ENCODE assay signal across 18 cellular contexts in the genomic region with DNA sequence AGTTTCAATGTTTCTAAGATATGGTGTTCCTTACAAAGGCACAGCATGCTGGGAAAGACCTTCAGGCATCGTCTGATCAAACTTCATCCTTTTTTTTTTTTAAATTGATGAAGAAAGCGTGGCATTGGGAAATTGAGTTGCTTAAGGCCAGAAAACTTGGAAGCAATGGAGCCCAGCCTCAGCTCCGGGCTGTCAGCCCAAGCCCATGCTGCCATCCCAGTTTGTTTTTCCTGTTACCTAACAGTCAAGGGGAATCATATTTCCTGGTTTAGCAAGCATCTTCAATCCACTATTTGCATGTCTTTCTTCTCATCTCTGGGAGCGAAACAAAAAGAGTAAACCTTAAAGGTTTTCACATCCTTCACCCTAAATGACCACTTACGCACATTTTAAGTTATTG.
DNase-seq lines count a peak whose midpoint lies in the region.
"Had no signal": no experiment of that assay in that cellular context is flagged by ENCODE, and none has a peak within 500 bp of the region (broad histone marks: within the 10 kb centered on the region; RNA-seq: fewer than 3 reads in every experiment).

No MANE protein-coding gene starts in this region.

- DNase-seq in DMS153 (lab: John Stamatoyannopoulos, UW), result peak; percentile 43
- no peak for DNase-seq in DMS153 treated with DMSO at 0.1 percent for 48 hours (lab: John Stamatoyannopoulos, UW; ENCODE audit: unreplicated experiment)
- peak; percentile 34 for DNase-seq in RPMI7951 (ENCODE audit: low read depth)
- DNase-seq in fibroblast of the conjunctiva (ENCODE audit: low read depth), result peak; percentile 50
- DNase-seq in skeletal muscle cell (ENCODE audit: low read depth), result peak; percentile 43
- no peak for DNase-seq in NCI-H2196 treated with DMSO at 0.1 percent for 48 hours (lab: John Stamatoyannopoulos, UW; ENCODE audit: unreplicated experiment)
- DNase-seq in AML-193 (lab: John Stamatoyannopoulos, UW), result no peak
- DNase-seq in SKM-1 (lab: John Stamatoyannopoulos, UW; ENCODE audit: unreplicated experiment), result no peak
- DNase-seq: activated CD4-positive, alpha-beta T cell treated with anti-CD3 and anti-CD28 coated beads for 36 hours; activated T-cell treated with anti-CD3 and anti-CD28 coated beads for 4 hours; central memory CD4-positive, alpha-beta T cell; GOT3; mammary epithelial cell; NCI-H2081; SHP77 treated with DMSO at 0.1 percent for 48 hours; stimulated activated CD4-positive, alpha-beta T cell treated with anti-CD3 and anti-CD28 coated beads, Interleukin-4, amount 100 ng/mL, for 1 hour; stimulated activated CD8-positive, alpha-beta memory T cell treated with anti-CD3 and anti-CD28 coated beads, Interleukin-4, amount 100 ng/mL, for 48 hours had no signal

- no peak overlapping the region for H3K4me3 ChIP-seq in skeletal muscle cell (ENCODE audit: low read depth, low read length)
- H3K4me3 ChIP-seq: thoracic aorta had no signal

Comparison
In these comparisons a context has a peak if more than half of its experiments do, and no peak if none do; other contexts are left out.
1. DNase-seq: peak in DMS153 (single experiment), RPMI7951 (single experiment), fibroblast of the conjunctiva (single experiment) and skeletal muscle cell (single experiment); none in DMS153 treated with DMSO at 0.1 percent for 48 hours (single experiment), NCI-H2196 treated with DMSO at 0.1 percent for 48 hours (single experiment), AML-193 (0 of 2) and SKM-1 (single experiment).